Comparison of ENCODE assay signal across 14 cellular contexts in the genomic region with DNA sequence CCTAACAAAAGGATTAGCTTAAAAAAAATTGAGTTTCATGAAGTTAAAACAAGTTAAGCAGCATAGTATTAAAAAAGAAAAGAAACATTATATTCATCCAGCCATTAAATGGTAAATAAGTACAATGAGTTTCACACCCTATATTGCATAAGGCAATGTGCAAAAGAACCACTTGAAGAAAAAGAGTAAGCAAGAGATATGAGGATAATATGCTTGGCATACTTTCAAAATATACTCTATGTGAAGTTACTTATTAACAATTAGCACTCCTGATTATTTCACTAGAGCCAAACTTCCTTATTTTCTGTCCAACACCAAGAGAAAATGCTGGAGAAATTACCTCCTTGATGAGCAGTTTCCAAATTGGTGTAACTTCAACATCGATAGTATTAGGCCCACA.
DNase-seq lines count a peak whose midpoint lies in the region; ATAC-seq and TF ChIP-seq lines count a peak whose summit lies in the region.
"Had no signal": no experiment of that assay in that cellular context is flagged by ENCODE, and none has a peak within 500 bp of the region (broad histone marks: within the 10 kb centered on the region; RNA-seq: fewer than 3 reads in every experiment).

No MANE protein-coding gene starts in this region.

- no peaks in the 10 kb centered on the region for H3K9me3 Mint-ChIP-seq in type B pancreatic cell
- H3K9me3 Mint-ChIP-seq: CD8-positive, alpha-beta T cell had no signal

- H3K27ac Mint-ChIP-seq in type B pancreatic cell: no peak overlapping the region
- H3K27ac Mint-ChIP-seq: CD8-positive, alpha-beta T cell; HFFc6 had no signal

- H3K27ac ChIP-seq in body of pancreas (peak overlapping the region in 2 of 4 donors; percentile 6 to 55), left lung (peak overlapping the region; percentile 43 to 57), parathyroid adenoma (peak overlapping the region; percentile 92), upper lobe of right lung (peak overlapping the region; percentile 38)
- H3K27ac ChIP-seq: A549, C4-2B had no signal

- H3K4me1 Mint-ChIP-seq in type B pancreatic cell (ENCODE audit: unreplicated experiment): no peaks in the 10 kb centered on the region

- TF ChIP-seq CTCF in body of pancreas (IDR thresholded peaks at IDR 0.05) (no peak), left lung (IDR thresholded peaks at IDR 0.05) (no peak), parathyroid adenoma (IDR thresholded peaks at IDR 0.05) (no peak), upper lobe of right lung (IDR thresholded peaks at IDR 0.05) (no peak), type B pancreatic cell (conservative IDR thresholded peaks at IDR 0.05) (no peak)

- H3K79me2 ChIP-seq in parathyroid adenoma: no peaks in the 10 kb centered on the region

- H3K4me3 ChIP-seq in body of pancreas (no peak overlapping the region), left lung (no peak overlapping the region), parathyroid adenoma (ENCODE audit: low read depth, low read length) (peak overlapping the region; percentile 13), upper lobe of right lung (no peak overlapping the region)
- H3K4me3 ChIP-seq: A549 had no signal

- intact Hi-C loops in body of pancreas (cut with DNase I): no loop called here
- intact Hi-C loops in left lung (cut with DNase I): no loop called here
- intact Hi-C loops in upper lobe of right lung (cut with DNase I): no loop called here

- H3K36me3 Mint-ChIP-seq in type B pancreatic cell: no peaks in the 10 kb centered on the region
- H3K36me3 Mint-ChIP-seq: CD8-positive, alpha-beta T cell had no signal

- no peaks in the 10 kb centered on the region for H3K27me3 Mint-ChIP-seq in type B pancreatic cell

- no peak for TF ChIP-seq POLR2A in body of pancreas (IDR thresholded peaks at IDR 0.05)

- peak overlapping the region; percentile 48 for H3K4me2 ChIP-seq in parathyroid adenoma (ENCODE audit: low read length)
- H3K4me2 ChIP-seq: A549 had no signal

- no peak overlapping the region for H3K9ac ChIP-seq in parathyroid adenoma

- H3K27me3 ChIP-seq in body of pancreas (no peaks in the 10 kb centered on the region), left lung (no peaks in the 10 kb centered on the region), parathyroid adenoma (ENCODE audit: control insufficient read depth, insufficient read depth, low read length) (no peaks in the 10 kb centered on the region), upper lobe of right lung (no peaks in the 10 kb centered on the region)

- DNase-seq in body of pancreas: no peak
- no peak for DNase-seq in left lung
- no peak for DNase-seq in upper lobe of right lung
- no peak for DNase-seq in type B pancreatic cell (ENCODE audit: extremely low spot score, unreplicated experiment)
- no peak for DNase-seq in LoVo (ENCODE audit: low spot score)
- DNase-seq: BE2C; CD8-positive, alpha-beta T cell; COR-L47; HCEC 1CT; HFFc6 had no signal

- WGBS in body of pancreas, 2 donors: 15 to 27% methylated on average over 1 of the region's 1 CpG

- peak overlapping the region; percentile 58 for H2AFZ ChIP-seq in parathyroid adenoma

- H3K36me3 ChIP-seq in body of pancreas (replicated peaks in 1 of 2; ENCODE audit: insufficient read depth in 1 of 2, low read depth in 2 of 2): no peaks in the 10 kb centered on the region
- H3K36me3 ChIP-seq in left lung: no peaks in the 10 kb centered on the region
- peaks cover 6% of the 10 kb centered on the region for H3K36me3 ChIP-seq in parathyroid adenoma (ENCODE audit: control insufficient read depth, insufficient read depth, low read length)
- H3K36me3 ChIP-seq in upper lobe of right lung: no peaks in the 10 kb centered on the region
- H3K36me3 ChIP-seq: BE2C had no signal

- H3K4me1 ChIP-seq in body of pancreas (peaks cover 29% of the 10 kb centered on the region), left lung (peaks cover 0 to 8% of the 10 kb centered on the region in 2 donors), parathyroid adenoma (peaks cover 27% of the 10 kb centered on the region), upper lobe of right lung (peaks cover 13% of the 10 kb centered on the region)
- H3K4me1 ChIP-seq: A549, BE2C had no signal

- no peak overlapping the region for H3K4me3 Mint-ChIP-seq in type B pancreatic cell
- H3K4me3 Mint-ChIP-seq: CD8-positive, alpha-beta T cell; HFFc6 had no signal

- ATAC-seq in body of pancreas: peak; percentile 75
- peak; percentile 59 for ATAC-seq in left lung
- peak; percentile 43 for ATAC-seq in upper lobe of right lung
- no peak for ATAC-seq in GM21515 (IDR thresholded peaks at IDR 0.05; ENCODE audit: unreplicated experiment)
- ATAC-seq: A549; CD8-positive, alpha-beta T cell had no signal

- H3K9me3 ChIP-seq in body of pancreas (no peaks in the 10 kb centered on the region), left lung (no peaks in the 10 kb centered on the region), parathyroid adenoma (ENCODE audit: control insufficient read depth, low read length) (no peaks in the 10 kb centered on the region), upper lobe of right lung (no peaks in the 10 kb centered on the region)
- H3K9me3 ChIP-seq: A549, BE2C had no signal
